Comparison of ENCODE assay signal across 20 cellular contexts in the genomic region with DNA sequence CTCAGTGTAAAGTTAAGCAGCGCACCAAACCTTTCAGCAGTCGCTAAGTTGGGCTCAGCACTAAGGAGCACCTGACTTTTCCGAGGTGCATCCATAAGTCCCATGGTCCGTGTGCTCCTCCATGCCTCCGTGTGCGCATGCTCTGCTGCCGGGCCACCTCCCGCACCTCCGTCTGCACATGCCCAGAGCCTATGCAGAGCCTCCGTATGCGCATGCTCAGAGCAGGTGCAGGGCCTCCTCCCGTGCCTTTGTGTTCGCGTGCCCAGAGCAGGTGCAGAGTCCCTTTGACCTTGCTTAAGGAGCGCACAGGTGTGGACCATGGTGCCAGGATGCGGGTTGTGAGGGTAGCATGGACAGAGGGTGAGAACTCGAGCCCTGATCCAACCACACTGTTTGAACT. TPM values are rescaled to one million over a fixed set of nuclear protein-coding genes. Genes with fewer than 3 reads are reported as not detected.
DNase-seq lines count a peak whose midpoint lies in the region; ATAC-seq and TF ChIP-seq lines count a peak whose summit lies in the region.
"Had no signal": no experiment of that assay in that cellular context is flagged by ENCODE, and none has a peak within 500 bp of the region (broad histone marks: within the 10 kb centered on the region; RNA-seq: fewer than 3 reads in every experiment).

No MANE protein-coding gene starts in this region.

- H3K4me3 ChIP-seq in iPS-15b (ENCODE audit: low read depth, low read length), result peak overlapping the region; percentile 18
- H3K4me3 ChIP-seq in upper lobe of left lung, result no peak overlapping the region
- H3K4me3 ChIP-seq in endodermal cell (ENCODE audit: low read length), result no peak overlapping the region
- no peak overlapping the region for H3K4me3 ChIP-seq in lower lobe of right lung
- H3K4me3 ChIP-seq: PC-9, SJSA1, tibial nerve had no signal

- H3K9me3 Mint-ChIP-seq in endodermal cell, result no peaks in the 10 kb centered on the region
- H3K9me3 Mint-ChIP-seq: activated naive CD4-positive, alpha-beta T cell treated with anti-CD3 and anti-CD28 coated beads, Interleukin-2, amount 50 U/mL, for 72 hours; activated T-helper 17 cell treated with anti-CD3 and anti-CD28 coated beads, Interleukin-2, amount 50 U/mL, for 72 hours; memory B cell had no signal

- H3K27me3 Mint-ChIP-seq in endodermal cell (ENCODE audit: insufficient read depth), result no peaks in the 10 kb centered on the region
- H3K27me3 Mint-ChIP-seq: activated T-helper 17 cell treated with anti-CD3 and anti-CD28 coated beads, Interleukin-2, amount 50 U/mL, for 72 hours; memory B cell had no signal

- H3K9me3 ChIP-seq in iPS-15b (ENCODE audit: control insufficient read depth, insufficient read depth, low read length), result no peaks in the 10 kb centered on the region
- H3K9me3 ChIP-seq in upper lobe of left lung, result no peaks in the 10 kb centered on the region
- no peaks in the 10 kb centered on the region for H3K9me3 ChIP-seq in endodermal cell (ENCODE audit: control insufficient read depth, low read length)
- H3K9me3 ChIP-seq in lower lobe of right lung, result no peaks in the 10 kb centered on the region
- H3K9me3 ChIP-seq: SJSA1, tibial nerve had no signal

- peaks cover 6% of the 10 kb centered on the region for H3K36me3 Mint-ChIP-seq in endodermal cell (ENCODE audit: low read depth)
- H3K36me3 Mint-ChIP-seq: activated naive CD4-positive, alpha-beta T cell treated with anti-CD3 and anti-CD28 coated beads, Interleukin-2, amount 50 U/mL, for 72 hours had no signal

- 92 to 94% methylated on average over 17 of the region's 17 CpGs for WGBS in upper lobe of left lung, 2 donors
- WGBS in endodermal cell (ENCODE audit: insufficient coverage in 1 of 2, insufficient read length in 1 of 2), 2 experiments, result 86 to 93% methylated on average over 12 to 17 of the region's 17 CpGs

- no peak overlapping the region for H3K4me3 Mint-ChIP-seq in endodermal cell
- H3K4me3 Mint-ChIP-seq: activated T-helper 17 cell treated with anti-CD3 and anti-CD28 coated beads, Interleukin-2, amount 50 U/mL, for 72 hours; memory B cell had no signal

- H3K4me1 ChIP-seq in iPS-15b (ENCODE audit: control insufficient read depth, insufficient read depth, low read length), result peaks cover 29% of the 10 kb centered on the region
- H3K4me1 ChIP-seq in upper lobe of left lung, result peaks cover 7 to 32% (median 13%) of the 10 kb centered on the region in 4 donors
- peaks cover 7% of the 10 kb centered on the region for H3K4me1 ChIP-seq in endodermal cell (ENCODE audit: control insufficient read depth, insufficient read depth, low read length)
- peaks cover 36% of the 10 kb centered on the region for H3K4me1 ChIP-seq in lower lobe of right lung

- H3K27ac Mint-ChIP-seq in endodermal cell, result no peak overlapping the region
- H3K27ac Mint-ChIP-seq: activated naive CD4-positive, alpha-beta T cell treated with anti-CD3 and anti-CD28 coated beads, Interleukin-2, amount 50 U/mL, for 72 hours; activated T-helper 17 cell treated with anti-CD3 and anti-CD28 coated beads, Interleukin-2, amount 50 U/mL, for 72 hours; memory B cell had no signal

- TF ChIP-seq CTCF in upper lobe of left lung (IDR thresholded peaks at IDR 0.05) (no peak), endodermal cell (conservative IDR thresholded peaks at IDR 0.05) (no peak), lower lobe of right lung (IDR thresholded peaks at IDR 0.05) (no peak)

- H3K27me3 ChIP-seq in iPS-15b (ENCODE audit: control insufficient read depth, insufficient read depth, low read length), result no peaks in the 10 kb centered on the region
- no peaks in the 10 kb centered on the region for H3K27me3 ChIP-seq in upper lobe of left lung
- no peaks in the 10 kb centered on the region for H3K27me3 ChIP-seq in endodermal cell (ENCODE audit: control insufficient read depth, insufficient read depth, low read length, poor library complexity, severe bottlenecking)
- H3K27me3 ChIP-seq in lower lobe of right lung (ENCODE audit: low read depth), result no peaks in the 10 kb centered on the region
- H3K27me3 ChIP-seq: SJSA1, tibial nerve had no signal

- intact Hi-C loops in lower lobe of right lung (cut with DNase I), result no loop called here

- in situ Hi-C loops in KBM-7 (cut with MboI; ENCODE audit: low pct_unique_long_range_greater_than_20kb, low sequenced_read_pairs), result no loop called here

- H3K27ac ChIP-seq in upper lobe of left lung (no peak overlapping the region), endodermal cell (ENCODE audit: low read depth, low read length) (no peak overlapping the region), lower lobe of right lung (no peak overlapping the region)
- H3K27ac ChIP-seq: PC-9, SJSA1, tibial nerve had no signal

- H3K36me3 ChIP-seq in iPS-15b (ENCODE audit: control insufficient read depth, insufficient read depth, low read length), result no peaks in the 10 kb centered on the region
- no peaks in the 10 kb centered on the region for H3K36me3 ChIP-seq in upper lobe of left lung
- H3K36me3 ChIP-seq in endodermal cell (ENCODE audit: control insufficient read depth, insufficient read depth, low read length), result no peaks in the 10 kb centered on the region
- H3K36me3 ChIP-seq in lower lobe of right lung, result no peaks in the 10 kb centered on the region
- H3K36me3 ChIP-seq: SJSA1, tibial nerve had no signal

- peaks cover 39% of the 10 kb centered on the region for H3K4me1 Mint-ChIP-seq in endodermal cell

- no peak for TF ChIP-seq EP300 in upper lobe of left lung (IDR thresholded peaks at IDR 0.05)

- peak in 1 of 2 donors; percentile 28 for ATAC-seq in upper lobe of left lung (ENCODE audit: low FRiP score in 2 of 2)
- ATAC-seq in lower lobe of right lung, result no peak
- ATAC-seq: activated naive CD4-positive, alpha-beta T cell treated with anti-CD3 and anti-CD28 coated beads, Interleukin-2, amount 50 U/mL, for 72 hours; activated T-helper 17 cell treated with anti-CD3 and anti-CD28 coated beads, Interleukin-2, amount 50 U/mL, for 72 hours; stimulated activated naive CD8-positive, alpha-beta T cell treated with anti-CD3 and anti-CD28 coated beads, Interleukin-15, Interleukin-2, amounts not matched to agents 100 U/mL and 50 U/mL, for 24 hours had no signal

- DNase-seq in NCI-H748 (lab: John Stamatoyannopoulos, UW; ENCODE audit: unreplicated experiment), result peak; percentile 73
- no peak for DNase-seq in NCI-H748 treated with DMSO at 0.1 percent for 48 hours (lab: John Stamatoyannopoulos, UW)
- peak; percentile 96 for DNase-seq in SHP77 treated with DMSO at 0.1 percent for 48 hours (lab: John Stamatoyannopoulos, UW)
- DNase-seq in upper lobe of left lung, result peak; percentile 19 to 47
- DNase-seq in endodermal cell, result no peak
- no peak for DNase-seq in KBM-7
- no peak for DNase-seq in lower lobe of right lung
- DNase-seq: activated CD4-positive, alpha-beta T cell treated with anti-CD3 and anti-CD28 coated beads, Interleukin-2, amount 50 U/mL, for 1 hour; kidney glomerular epithelial cell; NCI-H82; occipital lobe; PC-9; stimulated activated CD4-positive, alpha-beta T cell treated with anti-CD3 and anti-CD28 coated beads, Interleukin-4, amount 100 ng/mL, for 24 hours; stimulated activated naive CD8-positive, alpha-beta T cell treated with anti-CD3 and anti-CD28 coated beads, Interleukin-15, Interleukin-2, amounts not matched to agents 100 U/mL and 50 U/mL, for 24 hours had no signal

- H3K9ac ChIP-seq in iPS-15b (ENCODE audit: low read depth, low read length) (no peak overlapping the region), endodermal cell (ENCODE audit: extremely low read depth, low read length, poor library complexity, severe bottlenecking) (no peak overlapping the region)

- TF ChIP-seq POLR2A in upper lobe of left lung (IDR thresholded peaks at IDR 0.05), result no peak

RNA-seq across cellular contexts. Expression of gene ATP11A, which starts 46.0 kb away (rescaled TPM):
- 100 to 1,000 TPM; 159 to 285 (median 260) TPM for total RNA-seq in upper lobe of left lung
- total RNA-seq in endodermal cell, result 100 to 1,000 TPM; 122 to 140 TPM
- 32.6 TPM for polyA plus RNA-seq in endodermal cell (2013, experiment 1 of 2)
- polyA plus RNA-seq in endodermal cell (2013, experiment 2 of 2), result 30.0 TPM
- total RNA-seq in lower lobe of right lung, result 281 TPM

Comparison
In these comparisons a context has a peak if more than half of its experiments do, and no peak if none do; other contexts are left out.
1. DNase-seq: peak in NCI-H748 (single experiment), SHP77 treated with DMSO at 0.1 percent for 48 hours (single experiment) and upper lobe of left lung (2 of 2); none in NCI-H748 treated with DMSO at 0.1 percent for 48 hours (single experiment), endodermal cell (single experiment), KBM-7 (single experiment) and lower lobe of right lung (single experiment).